In the genomic region with DNA sequence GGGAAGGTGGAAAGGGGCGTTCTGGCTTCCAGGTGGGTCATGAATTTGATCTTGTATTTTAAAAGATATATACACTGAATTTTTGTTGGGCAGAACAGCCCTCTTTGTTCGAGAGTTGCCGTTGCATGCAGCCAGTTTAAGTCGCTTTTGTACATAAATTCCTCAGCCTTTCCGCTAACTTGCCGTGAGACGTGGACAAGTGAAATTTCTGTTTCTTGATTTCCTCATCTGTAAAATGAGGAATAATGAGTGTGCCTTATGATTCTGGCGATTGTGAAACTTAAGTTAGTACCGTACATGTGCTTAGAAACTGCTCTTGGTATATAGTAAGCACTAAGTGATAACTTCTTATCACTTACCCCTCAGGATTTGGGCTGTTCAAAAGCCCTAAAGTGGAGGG, we compare ENCODE assay signal across 8 cellular contexts. TPM values are rescaled to one million over a fixed set of nuclear protein-coding genes. Genes with fewer than 3 reads are reported as not detected.
A peak's percentile ranks its signal among the peaks of the same experiment; 100 is the strongest.
DNase-seq lines count a peak whose midpoint lies in the region; ATAC-seq, FAIRE-seq and TF ChIP-seq lines count a peak whose summit lies in the region.

No MANE protein-coding gene starts in this region.

- H3K23ac ChIP-seq in mesendoderm (ENCODE audit: low read length) = no peak overlapping the region

- no peak overlapping the region for H4K5ac ChIP-seq in mesendoderm (ENCODE audit: low read length)

- H3K18ac ChIP-seq in mesendoderm (ENCODE audit: low read length) = peak overlapping the region; percentile 97

- TSS peak; percentile 21 for BruUV-seq in mammary epithelial cell (replicated peaks; lab: Mats Ljungman, UMichigan)

- H2BK5ac ChIP-seq in mesendoderm (ENCODE audit: low read length) = no peak overlapping the region

- H3K4me2 ChIP-seq in mammary epithelial cell (ENCODE audit: insufficient read depth, low read depth, low read length) = peak overlapping the region; percentile 93
- H3K4me2 ChIP-seq in mesendoderm (ENCODE audit: low read length) = peak overlapping the region; percentile 53

- peak overlapping the region; percentile 89 for H3K4ac ChIP-seq in mesendoderm (ENCODE audit: low read depth, low read length)

- H3K27me3 ChIP-seq in mammary epithelial cell (ENCODE audit: insufficient read depth, low read length) (no peaks in the 10 kb centered on the region), mesendoderm (ENCODE audit: insufficient read depth, low read length, poor library complexity) (no peaks in the 10 kb centered on the region)

- ATAC-seq in HG03280 (IDR thresholded peaks at IDR 0.05; ENCODE audit: unreplicated experiment) (no peak), HG03378 (IDR thresholded peaks at IDR 0.05; ENCODE audit: unreplicated experiment) (no peak)

- CTCF ChIA-PET in mammary epithelial cell (lab: Charles Lee; ENCODE audit: low non-redundant PET) = no interaction called here

- H3K9me3 ChIP-seq in mammary epithelial cell (replicated peaks; ENCODE audit: insufficient read depth, low read length) = no peaks in the 10 kb centered on the region

- no peak overlapping the region for H2BK120ac ChIP-seq in mesendoderm (ENCODE audit: low read depth, low read length)

- H3K4me3 ChIP-seq in mammary epithelial cell (replicated peaks in 1 of 3; ENCODE audit: insufficient read depth in 1 of 3, low read depth in 2 of 3, low read length in 3 of 3) = peak overlapping the region; percentile 77 to 94 (median 83)
- peak overlapping the region; percentile 59 for H3K4me3 ChIP-seq in mesendoderm (ENCODE audit: low read length)

- peak overlapping the region; percentile 86 for H3K56ac ChIP-seq in mesendoderm (ENCODE audit: low read length)

- H3K79me1 ChIP-seq in mesendoderm (ENCODE audit: low read length) = peaks cover 9% of the 10 kb centered on the region

- H3K27ac ChIP-seq in mammary epithelial cell (ENCODE audit: insufficient read depth, low read depth, low read length) (peak overlapping the region; percentile 70), mesendoderm (ENCODE audit: low read depth, low read length) (no peak overlapping the region)

- no peak overlapping the region for H2BK15ac ChIP-seq in mesendoderm (replicated peaks; ENCODE audit: low read depth)

- dilution Hi-C loops in mammary epithelial cell (cut with HindIII; ENCODE audit: low sequenced_read_pairs) = no loop called here

- peak overlapping the region; percentile 78 for H3K9ac ChIP-seq in mammary epithelial cell (ENCODE audit: insufficient read depth, low read length)
- peak overlapping the region; percentile 92 for H3K9ac ChIP-seq in mesendoderm (ENCODE audit: low read length)

- WGBS in mammary epithelial cell (ENCODE audit: low coverage, missing lambda C conversion rate) = 36% methylated on average over 9 of the region's 9 CpGs
- WGBS in mesendoderm (ENCODE audit: extremely low coverage, insufficient coverage, low lambda C conversion rate) = no CpG with 5 or more reads among the region's 9 CpGs

- no peak for FAIRE-seq in HTR-8/SVneo (lab: Jason Lieb, UNC)

- in situ Hi-C loops in mammary epithelial cell (cut with MboI; ENCODE audit: low sequenced_read_pairs in 2 of 2) = no loop called here

- H4K20me1 ChIP-seq in mammary epithelial cell (ENCODE audit: insufficient read depth, low read length) = no peaks in the 10 kb centered on the region

- TF ChIP-seq CTCF in mammary epithelial cell (conservative IDR thresholded peaks at IDR 0.05 in 1 of 2, IDR thresholded peaks at IDR 0.05 in 1 of 2; ENCODE audit: extremely low read depth in 1 of 2, insufficient read depth in 1 of 2, low read depth in 1 of 2, low read length in 2 of 2) = no peak

- H3K79me2 ChIP-seq in mammary epithelial cell (ENCODE audit: insufficient read depth, low read length) = peaks cover 57% of the 10 kb centered on the region
- peaks cover 35% of the 10 kb centered on the region for H3K79me2 ChIP-seq in mesendoderm (ENCODE audit: control insufficient read depth, insufficient read depth, low read length)

- DNase-seq in GF-D8 (lab: John Stamatoyannopoulos, UW) (peak; percentile 57), NOMO-1 (lab: John Stamatoyannopoulos, UW; ENCODE audit: unreplicated experiment in 2 of 2) (peak; percentile 43 to 78), mammary epithelial cell (peak; percentile 46), mesendoderm (peak; percentile 18), HTR-8/SVneo (ENCODE audit: insufficient read length, low spot score) (no peak), UCSD-AML1 (lab: John Stamatoyannopoulos, UW; ENCODE audit: unreplicated experiment) (no peak)

- H3K36me3 ChIP-seq in mammary epithelial cell (ENCODE audit: insufficient read depth, low read length) (no peaks in the 10 kb centered on the region), mesendoderm (ENCODE audit: control insufficient read depth, insufficient read depth, low read length) (no peaks in the 10 kb centered on the region)

- intact Hi-C loops in mammary epithelial cell (cut with micrococcal nuclease) = loop anchor here (2.0 to 10.0 kb wide), 4 partner anchors 44 to 238 kb away; a partner anchor contains a TSS

- peaks cover 12% of the 10 kb centered on the region for H3K4me1 ChIP-seq in mammary epithelial cell (ENCODE audit: insufficient read depth, low read length)
- H3K4me1 ChIP-seq in mesendoderm (ENCODE audit: control insufficient read depth, low read depth, low read length) = no peaks in the 10 kb centered on the region

- H2AFZ ChIP-seq in mammary epithelial cell (ENCODE audit: low read depth, low read length) = peak overlapping the region; percentile 89

- H4K8ac ChIP-seq in mesendoderm (ENCODE audit: low read depth, low read length) = no peak overlapping the region

- no peak overlapping the region for H2AK5ac ChIP-seq in mesendoderm (ENCODE audit: low read length)

RNA-seq across cellular contexts. Expression of a gene that starts 1.3 kb away (rescaled TPM):
- total RNA-seq in mammary epithelial cell = 1 to 10 TPM; 6.9 to 7.5 TPM
- polyA plus RNA-seq in mammary epithelial cell = 5.1 TPM
- polyA minus RNA-seq in mammary epithelial cell = 2.3 TPM
- polyA plus RNA-seq in mesendoderm (2013, experiment 1 of 2) = 24.9 TPM
- polyA plus RNA-seq in mesendoderm (2013, experiment 2 of 2) = 25.8 TPM

Comparison
In these comparisons a context has a peak if more than half of its experiments do, and no peak if none do; other contexts are left out.
1. DNase-seq: peak in GF-D8 (single experiment), NOMO-1 (2 of 2), mammary epithelial cell (single experiment) and mesendoderm (single experiment); none in HTR-8/SVneo (single experiment) and UCSD-AML1 (single experiment).